Comparison of ENCODE assay signal across 1 cellular context in the genomic region with DNA sequence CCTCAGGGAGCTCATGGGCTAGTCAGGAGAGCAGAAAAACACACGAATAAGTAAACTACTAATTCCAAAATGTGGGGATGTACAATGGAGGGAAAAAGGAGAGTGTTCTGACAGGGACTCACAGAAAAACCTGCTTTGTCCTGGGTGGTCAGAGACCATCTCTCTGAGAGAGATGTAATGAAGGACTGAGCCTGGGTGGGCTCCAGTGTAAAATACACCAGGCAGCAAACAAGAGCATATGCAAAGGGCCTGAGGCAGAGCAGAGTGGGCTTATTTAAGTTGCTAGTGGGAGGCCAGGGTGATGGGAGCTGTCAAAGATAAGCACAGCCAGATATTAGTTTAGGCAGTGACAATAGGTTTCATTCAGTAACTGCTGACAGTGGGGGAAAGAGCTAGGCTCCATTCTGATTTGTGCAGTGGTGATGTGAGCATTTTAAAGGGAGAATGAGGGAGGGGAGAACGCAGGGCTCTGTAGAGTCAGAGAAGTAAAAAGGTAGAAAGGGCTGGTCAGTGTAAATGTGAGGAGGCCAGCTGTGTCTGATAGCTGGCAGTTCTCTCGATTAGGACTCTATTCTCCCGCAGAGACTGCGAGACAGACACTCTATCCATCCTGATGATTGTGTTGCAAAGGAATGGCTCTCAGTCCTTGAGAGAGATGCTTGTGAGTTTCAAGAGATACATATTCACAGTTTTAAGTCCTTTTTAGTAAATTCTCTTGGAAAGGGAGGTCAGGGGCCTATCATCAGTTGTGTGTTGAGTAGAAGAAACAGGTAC.
TF ChIP-seq lines count a peak whose summit lies in the region.

No MANE protein-coding gene starts in this region.

TF ChIP-seq in HepG2, 621 proteins besides CTCF, POLR2A, EP300 and RAD21 (continued from another document):
- TF ChIP-seq, protein P1, sequence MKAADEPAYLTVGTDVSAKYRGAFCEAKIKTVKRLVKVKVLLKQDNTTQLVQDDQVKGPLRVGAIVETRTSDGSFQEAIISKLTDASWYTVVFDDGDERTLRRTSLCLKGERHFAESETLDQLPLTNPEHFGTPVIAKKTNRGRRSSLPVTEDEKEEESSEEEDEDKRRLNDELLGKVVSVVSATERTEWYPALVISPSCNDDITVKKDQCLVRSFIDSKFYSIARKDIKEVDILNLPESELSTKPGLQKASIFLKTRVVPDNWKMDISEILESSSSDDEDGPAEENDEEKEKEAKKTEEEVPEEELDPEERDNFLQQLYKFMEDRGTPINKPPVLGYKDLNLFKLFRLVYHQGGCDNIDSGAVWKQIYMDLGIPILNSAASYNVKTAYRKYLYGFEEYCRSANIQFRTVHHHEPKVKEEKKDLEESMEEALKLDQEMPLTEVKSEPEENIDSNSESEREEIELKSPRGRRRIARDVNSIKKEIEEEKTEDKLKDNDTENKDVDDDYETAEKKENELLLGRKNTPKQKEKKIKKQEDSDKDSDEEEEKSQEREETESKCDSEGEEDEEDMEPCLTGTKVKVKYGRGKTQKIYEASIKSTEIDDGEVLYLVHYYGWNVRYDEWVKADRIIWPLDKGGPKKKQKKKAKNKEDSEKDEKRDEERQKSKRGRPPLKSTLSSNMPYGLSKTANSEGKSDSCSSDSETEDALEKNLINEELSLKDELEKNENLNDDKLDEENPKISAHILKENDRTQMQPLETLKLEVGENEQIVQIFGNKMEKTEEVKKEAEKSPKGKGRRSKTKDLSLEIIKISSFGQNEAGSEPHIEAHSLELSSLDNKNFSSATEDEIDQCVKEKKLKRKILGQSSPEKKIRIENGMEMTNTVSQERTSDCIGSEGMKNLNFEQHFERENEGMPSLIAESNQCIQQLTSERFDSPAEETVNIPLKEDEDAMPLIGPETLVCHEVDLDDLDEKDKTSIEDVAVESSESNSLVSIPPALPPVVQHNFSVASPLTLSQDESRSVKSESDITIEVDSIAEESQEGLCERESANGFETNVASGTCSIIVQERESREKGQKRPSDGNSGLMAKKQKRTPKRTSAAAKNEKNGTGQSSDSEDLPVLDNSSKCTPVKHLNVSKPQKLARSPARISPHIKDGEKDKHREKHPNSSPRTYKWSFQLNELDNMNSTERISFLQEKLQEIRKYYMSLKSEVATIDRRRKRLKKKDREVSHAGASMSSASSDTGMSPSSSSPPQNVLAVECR (CRISPR knock-in tag; IDR thresholded peaks at IDR 0.05; ENCODE audit: borderline replicate concordance): peak; percentile 25; the same call in 1 of the 2 replicates
- TF ChIP-seq SAP130 (CRISPR knock-in tag; IDR thresholded peaks at IDR 0.05; ENCODE audit: low read depth) (peak; percentile 7; the same call in 1 of the 2 replicates), ZSCAN20 (CRISPR knock-in tag; IDR thresholded peaks at IDR 0.05; ENCODE audit: borderline replicate concordance) (no peak), SRSF1 (optimal IDR thresholded peaks at IDR 0.05; ENCODE audit: low read depth, low read length) (no peak), ZNF251 (CRISPR knock-in tag; IDR thresholded peaks at IDR 0.05) (no peak), MAFK (conservative IDR thresholded peaks at IDR 0.05 in 1 of 2, IDR thresholded peaks at IDR 0.05 in 1 of 2; ENCODE audit: low read length in 2 of 2) (peak in 1 of 2 experiments; percentile 53; a peak in 2 of 4 replicates), TAF1 (CRISPR knock-in tag; IDR thresholded peaks at IDR 0.05) (0 out of 2 replicates have a peak, but pooled peaks have one; percentile 9), KAT7 (CRISPR knock-in tag; IDR thresholded peaks at IDR 0.05; ENCODE audit: borderline replicate concordance) (no peak), CCAR2 (optimal IDR thresholded peaks at IDR 0.05; ENCODE audit: low read depth, low read length) (no peak), AGO2 (optimal IDR thresholded peaks at IDR 0.05; ENCODE audit: low read depth, low read length) (peak; percentile 88)
- TF ChIP-seq, protein P2, sequence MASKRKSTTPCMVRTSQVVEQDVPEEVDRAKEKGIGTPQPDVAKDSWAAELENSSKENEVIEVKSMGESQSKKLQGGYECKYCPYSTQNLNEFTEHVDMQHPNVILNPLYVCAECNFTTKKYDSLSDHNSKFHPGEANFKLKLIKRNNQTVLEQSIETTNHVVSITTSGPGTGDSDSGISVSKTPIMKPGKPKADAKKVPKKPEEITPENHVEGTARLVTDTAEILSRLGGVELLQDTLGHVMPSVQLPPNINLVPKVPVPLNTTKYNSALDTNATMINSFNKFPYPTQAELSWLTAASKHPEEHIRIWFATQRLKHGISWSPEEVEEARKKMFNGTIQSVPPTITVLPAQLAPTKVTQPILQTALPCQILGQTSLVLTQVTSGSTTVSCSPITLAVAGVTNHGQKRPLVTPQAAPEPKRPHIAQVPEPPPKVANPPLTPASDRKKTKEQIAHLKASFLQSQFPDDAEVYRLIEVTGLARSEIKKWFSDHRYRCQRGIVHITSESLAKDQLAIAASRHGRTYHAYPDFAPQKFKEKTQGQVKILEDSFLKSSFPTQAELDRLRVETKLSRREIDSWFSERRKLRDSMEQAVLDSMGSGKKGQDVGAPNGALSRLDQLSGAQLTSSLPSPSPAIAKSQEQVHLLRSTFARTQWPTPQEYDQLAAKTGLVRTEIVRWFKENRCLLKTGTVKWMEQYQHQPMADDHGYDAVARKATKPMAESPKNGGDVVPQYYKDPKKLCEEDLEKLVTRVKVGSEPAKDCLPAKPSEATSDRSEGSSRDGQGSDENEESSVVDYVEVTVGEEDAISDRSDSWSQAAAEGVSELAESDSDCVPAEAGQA (IDR thresholded peaks at IDR 0.05; ENCODE audit: low read depth): no peak
- TF ChIP-seq, protein P2 (CRISPR knock-in tag; IDR thresholded peaks at IDR 0.05; ENCODE audit: borderline replicate concordance): no peak
- TF ChIP-seq, protein P3, sequence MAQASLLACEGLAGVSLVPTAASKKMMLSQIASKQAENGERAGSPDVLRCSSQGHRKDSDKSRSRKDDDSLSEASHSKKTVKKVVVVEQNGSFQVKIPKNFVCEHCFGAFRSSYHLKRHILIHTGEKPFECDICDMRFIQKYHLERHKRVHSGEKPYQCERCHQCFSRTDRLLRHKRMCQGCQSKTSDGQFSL (CRISPR knock-in tag; IDR thresholded peaks at IDR 0.05): no peak
